ENCODE assay signal across 27 cellular contexts in the genomic region with DNA sequence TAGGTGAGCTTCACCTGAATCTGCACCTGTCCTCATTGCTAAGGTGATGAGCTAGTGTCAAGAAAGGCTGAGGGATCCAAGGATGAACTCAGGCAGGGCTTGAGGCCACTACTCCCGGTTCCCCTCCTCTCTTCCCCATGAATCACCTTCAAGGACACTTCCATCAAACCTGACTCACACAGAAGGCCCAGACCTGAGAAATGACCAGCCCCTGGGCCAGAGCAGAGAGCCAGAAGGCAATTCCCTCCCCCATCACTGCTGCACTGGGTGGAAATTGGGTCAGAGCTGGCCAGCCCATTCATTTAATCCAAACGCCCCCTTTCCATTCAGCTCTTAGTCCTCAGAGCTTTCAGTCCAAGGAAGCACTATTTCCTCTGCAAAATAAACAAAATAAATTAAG.
DNase-seq lines count a peak whose midpoint lies in the region; ATAC-seq and TF ChIP-seq lines count a peak whose summit lies in the region.
"Had no signal": no experiment of that assay in that cellular context is flagged by ENCODE, and none has a peak within 500 bp of the region (broad histone marks: within the 10 kb centered on the region; RNA-seq: fewer than 3 reads in every experiment).

No MANE protein-coding gene starts in this region.

- H3K4me2 ChIP-seq in PC-3 (ENCODE audit: low read length), result peak overlapping the region; percentile 1; the same call in 1 of the 2 replicates

- H3K79me2 ChIP-seq in PC-3 (ENCODE audit: low read length), result no peaks in the 10 kb centered on the region

- TF ChIP-seq POLR2A in breast epithelium (IDR thresholded peaks at IDR 0.05), result no peak

- no peak overlapping the region for H2AFZ ChIP-seq in PC-3 (ENCODE audit: low read length)

- no peak for TF ChIP-seq CTCF in MCF 10A (IDR thresholded peaks at IDR 0.05; ENCODE audit: unreplicated experiment)
- TF ChIP-seq CTCF in breast epithelium (IDR thresholded peaks at IDR 0.05), result no peak
- TF ChIP-seq CTCF in PC-3 (conservative IDR thresholded peaks at IDR 0.05; ENCODE audit: low read depth, low read length), result no peak

- POLR2A ChIA-PET in MCF 10A (lab: Yijun Ruan, JAX), result interaction anchor here (0.7 kb wide), 1 partner anchor 27 kb away, joined by 3 read pairs; no protein-coding TSS in a partner anchor
- POLR2A ChIA-PET in PC-3 (lab: Charles Lee; ENCODE audit: unreplicated experiment), result interaction anchor here (0.6 kb wide), 1 partner anchor 290 kb away, joined by 14 read pairs; no protein-coding TSS in a partner anchor

- peak; percentile 3 for DNase-seq in MCF 10A (ENCODE audit: unreplicated experiment)
- DNase-seq in breast epithelium (ENCODE audit: low spot score in 2 of 2), result no peak
- peak; percentile 91 for DNase-seq in PC-3
- DNase-seq in left ventricle myocardium superior, result no peak
- DNase-seq in activated CD8-positive, alpha-beta memory T cell treated with anti-CD3 and anti-CD28 coated beads, Interleukin-2, amount 10 ng/mL, durations not matched to agents 7 days and 5 days, result no peak
- DNase-seq: activated CD4-positive, alpha-beta T cell treated with anti-CD3 and anti-CD28 coated beads for 48 hours; activated naive CD4-positive, alpha-beta T cell treated with Interleukin-2 at 50 U/mL for 16 hours; activated T-cell treated with anti-CD3 and anti-CD28 coated beads, Interleukin-2, amount 50 U/mL, for 24 hours; DMS153; effector CD4-positive, alpha-beta T cell; Kasumi-1; kidney glomerular epithelial cell; NCI-H1092 treated with DMSO at 0.1 percent for 48 hours; NCI-H2227 treated with DMSO at 0.1 percent for 48 hours; NCI-H748 treated with DMSO at 0.1 percent for 48 hours; right cardiac atrium; SHP77; stimulated activated CD4-positive, alpha-beta T cell treated with anti-CD3 and anti-CD28 coated beads, Interleukin-2, amount 100 ng/mL, for 24 hours; tibial artery; WERI-Rb-1 had no signal

- intact Hi-C loops in MCF 10A (cut with micrococcal nuclease), result no loop called here
- intact Hi-C loops in breast epithelium (cut with DNase I; ENCODE audit: low total_unique reads), result no loop called here
- intact Hi-C loops in PC-3 (cut with micrococcal nuclease), result no loop called here
- intact Hi-C loops in left ventricle myocardium superior (cut with micrococcal nuclease), result no loop called here

- no peaks in the 10 kb centered on the region for H3F3A ChIP-seq in PC-3 (ENCODE audit: low read length, unreplicated experiment)

- CTCF ChIA-PET in MCF 10A (lab: Yijun Ruan, JAX) (no interaction called here), PC-3 (lab: Charles Lee) (interaction anchor here (0.6 to 1.6 kb wide), 3 partner anchors 27 to 76 kb away, joined by 3 to 5 read pairs (median 4); no protein-coding TSS in a partner anchor)
- CTCF ChIA-PET in activated CD8-positive, alpha-beta memory T cell treated with anti-CD3 and anti-CD28 coated beads, Interleukin-2, amount 10 ng/mL, durations not matched to agents 7 days and 5 days (lab: Charles Lee), result no interaction called here

- H3K27ac ChIP-seq in breast epithelium, result no peak overlapping the region
- no peak overlapping the region for H3K27ac ChIP-seq in PC-3 (ENCODE audit: low read length)
- H3K27ac ChIP-seq: epithelial cell of prostate, HL-60, pancreas, tibial artery, WERI-Rb-1 had no signal

- H3K36me3 Mint-ChIP-seq in MCF 10A (ENCODE audit: insufficient read depth, unreplicated experiment), result no peaks in the 10 kb centered on the region
- no peaks in the 10 kb centered on the region for H3K36me3 Mint-ChIP-seq in activated CD8-positive, alpha-beta memory T cell treated with anti-CD3 and anti-CD28 coated beads, Interleukin-2, amount 10 ng/mL, durations not matched to agents 7 days and 5 days

- H3K4me1 Mint-ChIP-seq in MCF 10A (ENCODE audit: insufficient read depth, unreplicated experiment), result no peaks in the 10 kb centered on the region
- H3K4me1 Mint-ChIP-seq in activated CD8-positive, alpha-beta memory T cell treated with anti-CD3 and anti-CD28 coated beads, Interleukin-2, amount 10 ng/mL, durations not matched to agents 7 days and 5 days, result no peaks in the 10 kb centered on the region
- H3K4me1 Mint-ChIP-seq: neural crest cell had no signal

- ATAC-seq in PC-3 (peak; percentile 79), esophagus mucosa (peak; percentile 12), left ventricle myocardium superior (no peak), HG03354 (IDR thresholded peaks at IDR 0.05; ENCODE audit: poor library complexity, severe bottlenecking, unreplicated experiment) (no peak), GM21515 (IDR thresholded peaks at IDR 0.05; ENCODE audit: unreplicated experiment) (no peak)
- ATAC-seq in activated CD8-positive, alpha-beta memory T cell treated with anti-CD3 and anti-CD28 coated beads, Interleukin-2, amount 10 ng/mL, durations not matched to agents 7 days and 5 days, result no peak
- ATAC-seq: right cardiac atrium had no signal

- no peak overlapping the region for H3K4me3 Mint-ChIP-seq in MCF 10A (ENCODE audit: unreplicated experiment)
- no peak overlapping the region for H3K4me3 Mint-ChIP-seq in activated CD8-positive, alpha-beta memory T cell treated with anti-CD3 and anti-CD28 coated beads, Interleukin-2, amount 10 ng/mL, durations not matched to agents 7 days and 5 days
- H3K4me3 Mint-ChIP-seq: activated T-cell treated with anti-CD3 and anti-CD28 coated beads, Interleukin-2, amount 50 U/mL, for 24 hours; neural crest cell had no signal

- H3K27me3 Mint-ChIP-seq in MCF 10A (ENCODE audit: insufficient read depth, unreplicated experiment), result no peaks in the 10 kb centered on the region
- peaks cover 4% of the 10 kb centered on the region for H3K27me3 Mint-ChIP-seq in activated CD8-positive, alpha-beta memory T cell treated with anti-CD3 and anti-CD28 coated beads, Interleukin-2, amount 10 ng/mL, durations not matched to agents 7 days and 5 days

- H3K4me3 ChIP-seq in breast epithelium (no peak overlapping the region), PC-3 (ENCODE audit: low read length) (no peak overlapping the region)
- H3K4me3 ChIP-seq: pancreas, tibial artery had no signal

- no peaks in the 10 kb centered on the region for H3K9me3 Mint-ChIP-seq in MCF 10A (ENCODE audit: unreplicated experiment)
- no peaks in the 10 kb centered on the region for H3K9me3 Mint-ChIP-seq in activated CD8-positive, alpha-beta memory T cell treated with anti-CD3 and anti-CD28 coated beads, Interleukin-2, amount 10 ng/mL, durations not matched to agents 7 days and 5 days (ENCODE audit: low read depth)
- H3K9me3 Mint-ChIP-seq: activated T-cell treated with anti-CD3 and anti-CD28 coated beads, Interleukin-2, amount 50 U/mL, for 24 hours; neural crest cell had no signal

- H3K4me1 ChIP-seq in breast epithelium (no peaks in the 10 kb centered on the region), PC-3 (ENCODE audit: insufficient read depth, low read length) (peaks cover 31% of the 10 kb centered on the region)

- no peaks in the 10 kb centered on the region for H4K20me1 ChIP-seq in PC-3 (ENCODE audit: low read length)

- H3K27ac Mint-ChIP-seq in MCF 10A (ENCODE audit: low read depth, unreplicated experiment), result no peak overlapping the region
- no peak overlapping the region for H3K27ac Mint-ChIP-seq in activated CD8-positive, alpha-beta memory T cell treated with anti-CD3 and anti-CD28 coated beads, Interleukin-2, amount 10 ng/mL, durations not matched to agents 7 days and 5 days
- H3K27ac Mint-ChIP-seq: activated T-cell treated with anti-CD3 and anti-CD28 coated beads, Interleukin-2, amount 50 U/mL, for 24 hours had no signal

- no peak overlapping the region for H3K9ac ChIP-seq in PC-3 (ENCODE audit: low read length)

- H3K9me3 ChIP-seq in breast epithelium (no peaks in the 10 kb centered on the region), PC-3 (ENCODE audit: low read length) (no peaks in the 10 kb centered on the region)
- H3K9me3 ChIP-seq: pancreas, tibial artery had no signal

- BruUV-seq in MCF 10A (replicated peaks; lab: Mats Ljungman, UMichigan), result no TSS peak
- BruUV-seq in PC-3 (replicated peaks; lab: Mats Ljungman, UMichigan), result no TSS peak

- H3K9me2 ChIP-seq in PC-3 (replicated peaks; ENCODE audit: low read length), result no peaks in the 10 kb centered on the region

- no peaks in the 10 kb centered on the region for H3K36me3 ChIP-seq in breast epithelium
- H3K36me3 ChIP-seq in PC-3 (ENCODE audit: low read depth, low read length), result no peaks in the 10 kb centered on the region
- H3K36me3 ChIP-seq: pancreas, tibial artery, WERI-Rb-1 had no signal

- no peaks in the 10 kb centered on the region for H3K27me3 ChIP-seq in breast epithelium
- H3K27me3 ChIP-seq in PC-3 (ENCODE audit: low read length), result no peaks in the 10 kb centered on the region
- H3K27me3 ChIP-seq: pancreas, tibial artery had no signal

Comparison
In these comparisons a context has a peak if more than half of its experiments do, and no peak if none do; other contexts are left out.
1. DNase-seq: peak in MCF 10A (single experiment) and PC-3 (single experiment); none in breast epithelium (0 of 2), left ventricle myocardium superior (single experiment) and activated CD8-positive, alpha-beta memory T cell treated with anti-CD3 and anti-CD28 coated beads, Interleukin-2, amount 10 ng/mL, durations not matched to agents 7 days and 5 days (single experiment).
2. ATAC-seq: peak in PC-3 (single experiment) and esophagus mucosa (single experiment); none in left ventricle myocardium superior (single experiment), HG03354 (single experiment), activated CD8-positive, alpha-beta memory T cell treated with anti-CD3 and anti-CD28 coated beads, Interleukin-2, amount 10 ng/mL, durations not matched to agents 7 days and 5 days (single experiment) and GM21515 (single experiment).